Comparison of ENCODE assay signal across 15 cellular contexts in the genomic region with DNA sequence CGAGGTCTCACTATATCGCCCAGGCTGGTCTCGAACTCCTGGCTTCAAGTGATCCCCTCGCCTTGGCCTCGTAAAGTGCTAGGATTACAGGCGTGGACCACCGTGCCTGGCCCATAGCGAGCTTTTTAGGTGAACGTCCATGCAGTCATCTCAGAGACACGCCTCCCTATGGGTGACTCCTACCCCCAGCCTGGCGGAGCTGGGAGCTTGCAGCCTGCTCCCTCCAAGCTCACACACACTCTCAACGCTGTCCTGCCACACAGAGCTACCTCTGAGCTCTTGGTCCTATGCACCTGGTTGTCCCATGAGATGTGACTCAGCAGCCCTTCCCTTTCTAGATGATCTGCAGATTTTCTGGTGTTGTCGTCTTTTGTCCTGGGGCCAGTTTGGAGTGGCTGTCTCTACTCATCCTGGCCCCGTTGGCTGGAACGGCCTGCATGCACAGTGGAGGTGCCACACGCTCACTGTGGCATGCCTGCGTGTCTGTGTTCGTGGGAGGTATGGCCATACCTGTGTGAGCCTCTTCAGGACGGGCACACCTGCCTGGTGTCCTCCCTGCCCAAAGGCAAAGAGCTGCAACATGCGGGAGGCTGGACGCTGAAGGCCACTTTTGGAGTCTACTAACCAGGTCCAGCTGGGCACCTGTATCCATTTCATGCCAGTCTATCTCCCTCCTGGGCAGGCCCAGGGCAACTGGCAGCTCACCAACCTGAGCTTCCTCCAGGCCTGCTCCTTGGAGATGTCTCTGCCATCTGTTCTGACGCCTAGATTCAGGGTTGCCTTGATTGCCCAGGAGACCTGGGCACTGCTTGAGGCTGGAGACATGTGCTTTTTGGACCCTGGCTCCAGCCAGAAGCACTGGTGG. TPM values are rescaled to one million over a fixed set of nuclear protein-coding genes. Genes with fewer than 3 reads are reported as not detected.
DNase-seq lines count a peak whose midpoint lies in the region; ATAC-seq, FAIRE-seq and TF ChIP-seq lines count a peak whose summit lies in the region.
"Had no signal": no experiment of that assay in that cellular context is flagged by ENCODE, and none has a peak within 500 bp of the region (broad histone marks: within the 10 kb centered on the region; RNA-seq: fewer than 3 reads in every experiment).

No MANE protein-coding gene starts in this region.

- WGBS in hepatocyte (ENCODE audit: low lambda C conversion rate, missing lambda C conversion rate): 86% methylated on average over 22 of the region's 22 CpGs

- no peak for TF ChIP-seq CTCF in left ventricle myocardium inferior (IDR thresholded peaks at IDR 0.05; ENCODE audit: borderline replicate concordance)
- no peak for TF ChIP-seq CTCF in bronchial epithelial cell (IDR thresholded peaks at IDR 0.05; ENCODE audit: insufficient read depth, low read length, severe bottlenecking)
- no peak for TF ChIP-seq CTCF in kidney (IDR thresholded peaks at IDR 0.05; ENCODE audit: borderline replicate concordance, extremely low read depth, insufficient read depth)
- TF ChIP-seq CTCF in progenitor cell of endocrine pancreas (IDR thresholded peaks at IDR 0.05; ENCODE audit: unreplicated experiment): no peak
- TF ChIP-seq CTCF in hepatocyte (IDR thresholded peaks at IDR 0.05; ENCODE audit: poor library complexity): no peak

- H3K36me3 ChIP-seq in left ventricle myocardium inferior (no peaks in the 10 kb centered on the region), bronchial epithelial cell (ENCODE audit: control insufficient read depth, insufficient read depth, low read length) (no peaks in the 10 kb centered on the region), kidney (ENCODE audit: control insufficient read depth in 1 of 2, insufficient read depth in 2 of 2, low read length in 2 of 2) (no peaks in the 10 kb centered on the region), hepatocyte (replicated peaks; ENCODE audit: insufficient read depth, low read depth) (no peaks in the 10 kb centered on the region)
- H3K36me3 ChIP-seq: HAP-1 had no signal

- DNase-seq in left ventricle myocardium inferior (no peak), cardiac septum (ENCODE audit: low spot score) (no peak), bronchial epithelial cell (ENCODE audit: low read depth) (no peak), kidney (peak; percentile 54), progenitor cell of endocrine pancreas (ENCODE audit: low spot score, unreplicated experiment) (no peak), hepatocyte (ENCODE audit: low spot score) (no peak)
- DNase-seq: 8988T; CD4-positive, alpha-beta memory T cell; DND-41; GF-D8 had no signal

- H3K9me2 ChIP-seq in hepatocyte (replicated peaks; ENCODE audit: insufficient read depth): no peaks in the 10 kb centered on the region

- H3K4me3 ChIP-seq in left ventricle myocardium inferior (no peak overlapping the region), bronchial epithelial cell (ENCODE audit: low read depth, low read length) (no peak overlapping the region), kidney (ENCODE audit: low read length in 2 of 2) (no peak overlapping the region), hepatocyte (no peak overlapping the region)
- H3K4me3 ChIP-seq: GM23338, HAP-1 had no signal

- H4K20me1 ChIP-seq in hepatocyte (ENCODE audit: insufficient read depth, poor library complexity, severe bottlenecking): no peaks in the 10 kb centered on the region

- peaks cover 36% of the 10 kb centered on the region for H3K4me1 ChIP-seq in left ventricle myocardium inferior
- no peaks in the 10 kb centered on the region for H3K4me1 ChIP-seq in kidney (ENCODE audit: control insufficient read depth in 1 of 2, insufficient read depth in 1 of 2, low read depth in 1 of 2, low read length in 2 of 2)
- H3K4me1 ChIP-seq in hepatocyte (ENCODE audit: insufficient read depth): no peaks in the 10 kb centered on the region
- H3K4me1 ChIP-seq: HAP-1 had no signal

- H3K27ac ChIP-seq in left ventricle myocardium inferior (replicated peaks): peak overlapping the region; percentile 49
- no peak overlapping the region for H3K27ac ChIP-seq in kidney (ENCODE audit: low read depth in 2 of 2, low read length in 2 of 2)
- H3K27ac ChIP-seq in hepatocyte: no peak overlapping the region

- H3K9me3 Mint-ChIP-seq in progenitor cell of endocrine pancreas (ENCODE audit: low read depth): no peaks in the 10 kb centered on the region
- H3K9me3 Mint-ChIP-seq: CD4-positive, alpha-beta memory T cell; GM23338 had no signal

- no peak overlapping the region for H3K4me2 ChIP-seq in hepatocyte
- H3K4me2 ChIP-seq: GM23338 had no signal

- no peak for ATAC-seq in HG03139 (IDR thresholded peaks at IDR 0.05; ENCODE audit: unreplicated experiment)
- no peak for ATAC-seq in GM18502 (IDR thresholded peaks at IDR 0.05; ENCODE audit: poor library complexity, unreplicated experiment)
- ATAC-seq: GM23338 had no signal

- no peaks in the 10 kb centered on the region for H3K36me3 Mint-ChIP-seq in progenitor cell of endocrine pancreas (ENCODE audit: insufficient read depth)
- H3K36me3 Mint-ChIP-seq: CD4-positive, alpha-beta memory T cell had no signal

- H3K79me2 ChIP-seq in hepatocyte: no peaks in the 10 kb centered on the region

- intact Hi-C loops in left ventricle myocardium inferior (cut with micrococcal nuclease): no loop called here
- intact Hi-C loops in cardiac septum (cut with DNase I): no loop called here
- intact Hi-C loops in kidney (cut with DNase I): no loop called here

- no peak overlapping the region for H3K4me3 Mint-ChIP-seq in progenitor cell of endocrine pancreas (ENCODE audit: low read depth)
- H3K4me3 Mint-ChIP-seq: CD4-positive, alpha-beta memory T cell; GM23338 had no signal

- no peak overlapping the region for H3K9ac ChIP-seq in kidney (ENCODE audit: low read length in 2 of 2)

- H2AFZ ChIP-seq in hepatocyte: no peak overlapping the region
- H2AFZ ChIP-seq: GM23338 had no signal

- peaks cover 15% of the 10 kb centered on the region for H3K27me3 Mint-ChIP-seq in progenitor cell of endocrine pancreas

- FAIRE-seq in bronchial epithelial cell (lab: Jason Lieb, UNC) (peak; percentile 7), kidney (lab: Jason Lieb, UNC) (no peak)

- no peak overlapping the region for H3K27ac Mint-ChIP-seq in progenitor cell of endocrine pancreas
- H3K27ac Mint-ChIP-seq: CD4-positive, alpha-beta memory T cell; GM23338 had no signal

- H3K4me1 Mint-ChIP-seq in progenitor cell of endocrine pancreas (ENCODE audit: low read depth): no peaks in the 10 kb centered on the region
- H3K4me1 Mint-ChIP-seq: CD4-positive, alpha-beta memory T cell; GM23338 had no signal

- H3K9me3 ChIP-seq in left ventricle myocardium inferior (replicated peaks): no peaks in the 10 kb centered on the region
- H3K9me3 ChIP-seq in kidney (ENCODE audit: control insufficient read depth in 1 of 2, low read length in 2 of 2): no peaks in the 10 kb centered on the region
- no peaks in the 10 kb centered on the region for H3K9me3 ChIP-seq in hepatocyte (ENCODE audit: low read depth)
- H3K9me3 ChIP-seq: HAP-1 had no signal

- H3K27me3 ChIP-seq in left ventricle myocardium inferior (ENCODE audit: low read depth): no peaks in the 10 kb centered on the region
- no peaks in the 10 kb centered on the region for H3K27me3 ChIP-seq in bronchial epithelial cell (ENCODE audit: control insufficient read depth, insufficient read depth, low read length)
- no peaks in the 10 kb centered on the region for H3K27me3 ChIP-seq in hepatocyte

RNA-seq across cellular contexts. Expression of a gene that starts 18.1 kb away (rescaled TPM):
- total RNA-seq in left ventricle myocardium inferior (4.2 TPM), cardiac septum (2.8 TPM), bronchial epithelial cell (not detected in 2 replicates), kidney (2.0 TPM), progenitor cell of endocrine pancreas (0.19 and 0.49 TPM in 2 replicates), hepatocyte (1.5 TPM in 1 of 2 replicates, not detected in the other)
- polyA plus RNA-seq in kidney (ENCODE audit: insufficient read depth, low read depth, low replicate concordance) (24.1 TPM), hepatocyte (0.74 TPM in 1 of 2 replicates, not detected in the other)
- total RNA-seq: CD4-positive, alpha-beta memory T cell; HT1080 had no signal
- polyA plus RNA-seq: CD4-positive, alpha-beta memory T cell had no signal

RNA-seq across cellular contexts. Expression of a gene that starts 28.4 kb away (rescaled TPM):
- total RNA-seq in left ventricle myocardium inferior: 120 TPM
- 103 TPM for total RNA-seq in cardiac septum
- total RNA-seq in bronchial epithelial cell: 60.3 and 61.9 TPM in 2 replicates
- total RNA-seq in kidney: 146 TPM
- 60.3 TPM for polyA plus RNA-seq in kidney (ENCODE audit: insufficient read depth, low read depth, low replicate concordance)
- total RNA-seq in progenitor cell of endocrine pancreas: 174 and 187 TPM in 2 replicates
- 132 and 135 TPM in 2 replicates for total RNA-seq in hepatocyte
- polyA plus RNA-seq in hepatocyte: 210 and 227 TPM in 2 replicates

RNA-seq across cellular contexts. Expression of a gene that starts 51.7 kb away (rescaled TPM):
- 11.5 TPM for total RNA-seq in left ventricle myocardium inferior
- 10.9 TPM for total RNA-seq in cardiac septum
- total RNA-seq in bronchial epithelial cell: 12.9 and 19.5 TPM in 2 replicates
- 44.5 TPM for total RNA-seq in kidney
- polyA plus RNA-seq in kidney (ENCODE audit: insufficient read depth, low read depth, low replicate concordance): 29.4 TPM
- 62.5 and 66.6 TPM in 2 replicates for total RNA-seq in progenitor cell of endocrine pancreas
- 24.7 and 26.0 TPM in 2 replicates for total RNA-seq in hepatocyte
- polyA plus RNA-seq in hepatocyte: 5.2 and 10.9 TPM in 2 replicates
